Comparison of ENCODE assay signal across 23 cellular contexts in genomic region chr11:76347391-76347790, GRCh38. TPM values are rescaled to one million over a fixed set of nuclear protein-coding genes. Genes with fewer than 3 reads are reported as not detected.
DNase-seq lines count a peak whose midpoint lies in the region; ATAC-seq and TF ChIP-seq lines count a peak whose summit lies in the region.
"Had no signal": no experiment of that assay in that cellular context is flagged by ENCODE, and none has a peak within 500 bp of the region (broad histone marks: within the 10 kb centered on the region; RNA-seq: fewer than 3 reads in every experiment).

No MANE protein-coding gene starts in this region.

- H3K9me3 ChIP-seq in cardiac muscle cell (ENCODE audit: low read depth) (no peaks in the 10 kb centered on the region), heart left ventricle (no peaks in the 10 kb centered on the region)
- H3K9me3 ChIP-seq: psoas muscle, SJSA1, uterus had no signal

- peak; percentile 5 for TF ChIP-seq CTCF in cardiac muscle cell (IDR thresholded peaks at IDR 0.05; ENCODE audit: low read depth, low read length)
- no peak for TF ChIP-seq CTCF in heart left ventricle (IDR thresholded peaks at IDR 0.05)

- H3K36me3 ChIP-seq in cardiac muscle cell, result no peaks in the 10 kb centered on the region
- H3K36me3 ChIP-seq in heart left ventricle, result peaks cover 0 to 37% (median 24%) of the 10 kb centered on the region in 9 donors
- H3K36me3 ChIP-seq: SJSA1, uterus had no signal

- H3K9me3 Mint-ChIP-seq in stimulated activated naive CD8-positive, alpha-beta T cell treated with anti-CD3 and anti-CD28 coated beads, Interleukin-15, amount 100 ng/mL, for 72 hours, result no peaks in the 10 kb centered on the region
- H3K9me3 Mint-ChIP-seq: activated CD8-positive, alpha-beta T cell treated with anti-CD3 and anti-CD28 coated beads for 36 hours; activated naive CD4-positive, alpha-beta T cell treated with anti-CD3 and anti-CD28 coated beads for 36 hours; CD4-positive, alpha-beta T cell; effector memory CD8-positive, alpha-beta T cell; HFFc6 had no signal

- ATAC-seq in heart left ventricle, result no peak
- ATAC-seq in left colon, result peak; percentile 65
- no peak for ATAC-seq in stimulated activated naive CD8-positive, alpha-beta T cell treated with anti-CD3 and anti-CD28 coated beads, Interleukin-15, amount 100 ng/mL, for 72 hours
- ATAC-seq in HG02852 (IDR thresholded peaks at IDR 0.05; ENCODE audit: unreplicated experiment), result no peak
- ATAC-seq: activated CD8-positive, alpha-beta T cell treated with anti-CD3 and anti-CD28 coated beads for 36 hours; effector memory CD8-positive, alpha-beta T cell; Panc1 had no signal

- H3K27me3 ChIP-seq in cardiac muscle cell (no peaks in the 10 kb centered on the region), heart left ventricle (no peaks in the 10 kb centered on the region)
- H3K27me3 ChIP-seq: SJSA1, uterus had no signal

- no peak overlapping the region for H3K27ac ChIP-seq in cardiac muscle cell
- no peak overlapping the region for H3K27ac ChIP-seq in heart left ventricle
- H3K27ac ChIP-seq: psoas muscle, SJSA1, uterus had no signal

- H3K4me3 Mint-ChIP-seq in stimulated activated naive CD8-positive, alpha-beta T cell treated with anti-CD3 and anti-CD28 coated beads, Interleukin-15, amount 100 ng/mL, for 72 hours, result no peak overlapping the region
- H3K4me3 Mint-ChIP-seq: activated CD8-positive, alpha-beta T cell treated with anti-CD3 and anti-CD28 coated beads for 36 hours; activated naive CD4-positive, alpha-beta T cell treated with anti-CD3 and anti-CD28 coated beads for 36 hours; CD4-positive, alpha-beta T cell; effector memory CD8-positive, alpha-beta T cell; HFFc6 had no signal

- DNase-seq in cardiac muscle cell (ENCODE audit: low read depth in 1 of 2, low spot score in 1 of 2) (peak in 1 of 2 donors; percentile 63), heart left ventricle (no peak), astrocyte of the hippocampus (ENCODE audit: low read depth, low spot score) (peak; percentile 74), left colon (no peak), NCI-H446 treated with DMSO at 0.1 percent for 48 hours (lab: John Stamatoyannopoulos, UW) (no peak), amniotic stem cell (lab: John Stamatoyannopoulos, UW) (no peak)
- no peak for DNase-seq in stimulated activated naive CD8-positive, alpha-beta T cell treated with anti-CD3 and anti-CD28 coated beads, Interleukin-15, amount 100 ng/mL, for 72 hours
- DNase-seq: activated CD8-positive, alpha-beta T cell treated with anti-CD3 and anti-CD28 coated beads for 36 hours; activated naive CD4-positive, alpha-beta T cell treated with anti-CD3 and anti-CD28 coated beads for 36 hours; activated T-cell treated with anti-CD3 and anti-CD28 coated beads, Interleukin-2, amount 50 U/mL, for 1 hour; anterior cingulate cortex; CD4-positive, alpha-beta T cell; effector memory CD8-positive, alpha-beta T cell; HFFc6; hippocampal formation; KBM-7; mesendoderm; NCI-H2081 treated with DMSO at 0.1 percent for 48 hours; psoas muscle; uterus had no signal

- peaks cover 8% of the 10 kb centered on the region for H3K4me1 ChIP-seq in cardiac muscle cell (ENCODE audit: low read depth)
- H3K4me1 ChIP-seq in heart left ventricle, result peaks cover 0 to 8% (median 0%) of the 10 kb centered on the region in 12 donors
- H3K4me1 ChIP-seq: SJSA1 had no signal

- no peak overlapping the region for H3K4me3 ChIP-seq in cardiac muscle cell
- H3K4me3 ChIP-seq in heart left ventricle, result no peak overlapping the region
- H3K4me3 ChIP-seq: psoas muscle, SJSA1, uterus had no signal

- H3K27me3 Mint-ChIP-seq in stimulated activated naive CD8-positive, alpha-beta T cell treated with anti-CD3 and anti-CD28 coated beads, Interleukin-15, amount 100 ng/mL, for 72 hours, result no peaks in the 10 kb centered on the region
- H3K27me3 Mint-ChIP-seq: activated CD8-positive, alpha-beta T cell treated with anti-CD3 and anti-CD28 coated beads for 36 hours; CD4-positive, alpha-beta T cell; effector memory CD8-positive, alpha-beta T cell had no signal

- no peaks in the 10 kb centered on the region for H3K4me1 Mint-ChIP-seq in stimulated activated naive CD8-positive, alpha-beta T cell treated with anti-CD3 and anti-CD28 coated beads, Interleukin-15, amount 100 ng/mL, for 72 hours

- no peak overlapping the region for H3K27ac Mint-ChIP-seq in stimulated activated naive CD8-positive, alpha-beta T cell treated with anti-CD3 and anti-CD28 coated beads, Interleukin-15, amount 100 ng/mL, for 72 hours
- H3K27ac Mint-ChIP-seq: activated CD8-positive, alpha-beta T cell treated with anti-CD3 and anti-CD28 coated beads for 36 hours; activated naive CD4-positive, alpha-beta T cell treated with anti-CD3 and anti-CD28 coated beads for 36 hours; CD4-positive, alpha-beta T cell; HFFc6 had no signal

- WGBS in heart left ventricle, 4 donors, result 55 to 70% (median 60%) methylated on average over 1 of the region's 1 CpG

- intact Hi-C loops in heart left ventricle (cut with DNase I), result no loop called here
- intact Hi-C loops in left colon (cut with DNase I, micrococcal nuclease), result no loop called here

- TF ChIP-seq POLR2A in heart left ventricle (IDR thresholded peaks at IDR 0.05), result no peak

RNA-seq across cellular contexts. Expression of gene THAP12, which starts 33.5 kb away (rescaled TPM):
- total RNA-seq in cardiac muscle cell (25.9 and 27.5 TPM in 2 replicates), heart left ventricle (10 to 100 TPM; 14.2 to 29.3 (median 19.5) TPM), left colon (10 to 100 TPM; 39.1 to 43.3 TPM)
- polyA plus RNA-seq in cardiac muscle cell (24.8 and 37.6 TPM in 2 replicates), heart left ventricle (10 to 100 TPM in 1 of 2 donors, 1 to 10 TPM in 1; 9.5 to 17.9 TPM)

RNA-seq across cellular contexts. Expression of gene GVQW3, which starts 33.7 kb away (rescaled TPM):
- 8.1 and 13.3 TPM in 2 replicates for total RNA-seq in cardiac muscle cell
- polyA plus RNA-seq in cardiac muscle cell, result 3.9 and 6.0 TPM in 2 replicates
- total RNA-seq in heart left ventricle, result 1 to 10 TPM in 6 of 9 donors, under 1 TPM in 3; 0.19 to 2.3 (median 1.2) TPM
- under 1 TPM; 0.33 to 0.65 TPM for polyA plus RNA-seq in heart left ventricle
- 1 to 10 TPM; 2.4 to 2.7 TPM for total RNA-seq in left colon
